Comparison of ENCODE assay signal across 14 cellular contexts in the genomic region with DNA sequence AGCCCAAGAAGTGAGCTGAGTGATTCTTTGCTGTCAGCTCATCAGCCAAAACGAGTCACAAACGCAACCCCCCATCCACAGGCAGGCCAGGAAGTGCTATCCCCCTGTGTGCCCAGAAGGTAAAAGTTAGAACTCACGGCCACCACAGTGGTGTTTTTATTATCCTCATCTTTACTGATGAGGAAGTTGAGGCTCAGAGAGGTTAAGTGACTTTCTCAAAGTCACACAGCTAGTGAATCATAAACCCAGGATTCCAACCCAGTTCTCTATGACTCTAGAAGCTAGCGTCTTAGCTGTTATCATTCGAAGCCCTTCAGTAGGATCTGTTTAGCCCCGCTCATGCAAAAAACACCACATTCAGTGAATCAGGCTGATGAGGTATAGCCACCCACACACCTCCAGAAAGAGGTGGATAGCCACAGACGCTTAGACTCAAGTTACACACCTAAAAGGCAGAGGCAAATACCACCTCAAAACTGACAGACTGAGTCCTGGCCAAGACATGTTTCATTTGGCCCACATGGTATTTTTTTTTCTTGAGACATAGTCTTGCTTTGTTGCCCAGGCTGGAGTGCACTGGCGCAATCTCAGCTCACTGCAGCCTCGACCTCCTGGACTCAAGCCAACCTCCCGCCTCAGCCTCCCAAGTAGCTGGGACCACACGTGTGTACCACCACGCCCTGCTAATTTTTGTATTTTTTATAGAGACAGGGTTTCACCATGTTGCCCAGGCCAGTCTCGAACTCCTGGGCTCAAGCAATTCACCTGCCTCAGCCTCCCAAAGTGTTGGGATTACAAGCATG.
DNase-seq lines count a peak whose midpoint lies in the region; ATAC-seq, FAIRE-seq and TF ChIP-seq lines count a peak whose summit lies in the region.
"Had no signal": no experiment of that assay in that cellular context is flagged by ENCODE, and none has a peak within 500 bp of the region (broad histone marks: within the 10 kb centered on the region; RNA-seq: fewer than 3 reads in every experiment).

No MANE protein-coding gene starts in this region.

- no peak overlapping the region for H2BK20ac ChIP-seq in H1 (ENCODE audit: low read length)

- H4K8ac ChIP-seq in H1 (ENCODE audit: extremely low read depth, insufficient read depth, low read length), result no peak overlapping the region; the same call in 1 of the 2 replicates

- H3K18ac ChIP-seq in H1 (ENCODE audit: extremely low read depth, low read length), result no peak overlapping the region

- H3K9me3 Mint-ChIP-seq in activated naive CD4-positive, alpha-beta T cell treated with anti-CD3 and anti-CD28 coated beads for 36 hours, result peaks cover 22% of the 10 kb centered on the region
- peaks cover 13% of the 10 kb centered on the region for H3K9me3 Mint-ChIP-seq in activated T-cell treated with anti-CD3 and anti-CD28 coated beads, Interleukin-2, amount 50 U/mL, for 4 hours

- no peak for FAIRE-seq in H1 (lab: Jason Lieb, UNC)
- FAIRE-seq: frontal cortex, small intestine, TTC549 had no signal

- peaks cover 3% of the 10 kb centered on the region for H3K36me3 Mint-ChIP-seq in activated naive CD4-positive, alpha-beta T cell treated with anti-CD3 and anti-CD28 coated beads for 36 hours (ENCODE audit: low read depth)
- H3K36me3 Mint-ChIP-seq in activated T-cell treated with anti-CD3 and anti-CD28 coated beads, Interleukin-2, amount 50 U/mL, for 4 hours (ENCODE audit: insufficient read depth), result peaks cover 4% of the 10 kb centered on the region

- no peaks in the 10 kb centered on the region for H3K23me2 ChIP-seq in H1 (ENCODE audit: low read depth, low read length)

- no peaks in the 10 kb centered on the region for H3K36me3 ChIP-seq in H1 (ENCODE audit: control insufficient read depth in 2 of 4, insufficient read depth in 4 of 4, low read length in 3 of 4)
- H3K36me3 ChIP-seq: uterus had no signal

- no peak overlapping the region for H3K4me3 Mint-ChIP-seq in activated naive CD4-positive, alpha-beta T cell treated with anti-CD3 and anti-CD28 coated beads for 36 hours
- no peak overlapping the region for H3K4me3 Mint-ChIP-seq in activated T-cell treated with anti-CD3 and anti-CD28 coated beads, Interleukin-2, amount 50 U/mL, for 4 hours

- peak; percentile 81 to 85 for ATAC-seq in activated T-cell treated with anti-CD3 and anti-CD28 coated beads, Interleukin-2, amount 50 U/mL, for 4 hours

- no peak for TF ChIP-seq EP300 in H1 (IDR thresholded peaks at IDR 0.05; ENCODE audit: borderline replicate concordance in 1 of 2, low read depth in 2 of 2, low read length in 2 of 2)

- CTCF ChIA-PET in activated naive CD4-positive, alpha-beta T cell treated with anti-CD3 and anti-CD28 coated beads for 36 hours (lab: Charles Lee), result interaction anchor here (1.0 to 2.3 kb wide), 6 partner anchors 8 to 727 kb away, joined by 3 to 20 read pairs (median 4); no protein-coding TSS in a partner anchor
- CTCF ChIA-PET in H1 (lab: Charles Lee; ENCODE audit: partially characterized antibody), result interaction anchor here (0.6 to 9.3 kb wide), 14 partner anchors 9 to 730 kb away, joined by 3 to 159 read pairs (median 6); no protein-coding TSS in a partner anchor

- 91% methylated on average over 13 of the region's 13 CpGs; no CpG with 5 or more reads in 1 of the 2 experiments for WGBS in H1 (ENCODE audit: extremely low coverage in 1 of 2, insufficient coverage in 1 of 2, insufficient read length in 1 of 2, insufficient replicate concordance in 2 of 2, low coverage in 1 of 2, low lambda C conversion rate in 2 of 2, missing lambda C conversion rate in 1 of 2), 2 experiments

- POLR2A ChIA-PET in H1 (lab: Charles Lee; ENCODE audit: partially characterized antibody), result interaction anchor here (1.0 to 1.1 kb wide), 2 partner anchors 13 to 73 kb away, joined by 3 read pairs; no protein-coding TSS in a partner anchor

- no peak overlapping the region for H3K4me2 ChIP-seq in H1 (ENCODE audit: insufficient read depth in 1 of 2, low read depth in 2 of 2, low read length in 2 of 2)

- TF ChIP-seq RAD21 in H1 (IDR thresholded peaks at IDR 0.05 in 1 of 2, conservative IDR thresholded peaks at IDR 0.05 in 1 of 2; ENCODE audit: low read depth in 2 of 2, low read length in 2 of 2), result no peak

- H3K4ac ChIP-seq in H1 (replicated peaks; ENCODE audit: insufficient read length, low read depth, low read length), result no peak overlapping the region

- no peak overlapping the region for H3K27ac ChIP-seq in H1 (ENCODE audit: low read depth, low read length)
- H3K27ac ChIP-seq: parathyroid adenoma had no signal

- no peak overlapping the region for H2AFZ ChIP-seq in H1 (ENCODE audit: low read length)
- H2AFZ ChIP-seq: parathyroid adenoma had no signal

- DNase-seq in activated naive CD4-positive, alpha-beta T cell treated with Interleukin-2 at 50 U/mL for 16 hours, result peak; percentile 17
- DNase-seq in activated naive CD4-positive, alpha-beta T cell treated with anti-CD3 and anti-CD28 coated beads for 36 hours, result no peak
- no peak for DNase-seq in activated T-cell treated with anti-CD3 and anti-CD28 coated beads, Interleukin-2, amount 50 U/mL, for 4 hours
- DNase-seq in H1 (ENCODE audit: low read depth in 1 of 2, low spot score in 2 of 2), result no peak
- peak in 2 of 3 donors; percentile 37 to 42 for DNase-seq in stimulated activated CD4-positive, alpha-beta T cell treated with anti-CD3 and anti-CD28 coated beads, TNF-alpha, amount 100 ng/mL, for 48 hours (ENCODE audit: low read depth in 3 of 3)
- DNase-seq in NCI-H1048 (lab: John Stamatoyannopoulos, UW), result no peak
- DNase-seq in NCI-H146 (lab: John Stamatoyannopoulos, UW), result no peak
- no peak for DNase-seq in KBM-7
- DNase-seq: NCI-H1417, small intestine, uterus had no signal

- H3K4me3 ChIP-seq in H1 (ENCODE audit: extremely low read depth in 1 of 4, insufficient read depth in 2 of 4, low read depth in 3 of 4, low read length in 4 of 4), result no peak overlapping the region
- H3K4me3 ChIP-seq: uterus had no signal

- no peak overlapping the region for H2BK15ac ChIP-seq in H1 (ENCODE audit: low read length)

- no peaks in the 10 kb centered on the region for H4K20me1 ChIP-seq in H1 (replicated peaks in 1 of 2; ENCODE audit: control insufficient read depth in 1 of 2, insufficient read depth in 2 of 2, low read length in 2 of 2)

- H2BK5ac ChIP-seq in H1 (ENCODE audit: low read depth, low read length), result no peak overlapping the region

- H2AK5ac ChIP-seq in H1 (ENCODE audit: low read depth, low read length), result no peak overlapping the region

- no peak overlapping the region for H3K56ac ChIP-seq in H1 (replicated peaks; ENCODE audit: insufficient read length, low read depth, low read length)

- no peaks in the 10 kb centered on the region; the same call in 1 of the 2 replicates for H3K79me1 ChIP-seq in H1 (ENCODE audit: low read depth, low read length)

- intact Hi-C loops in activated naive CD4-positive, alpha-beta T cell treated with anti-CD3 and anti-CD28 coated beads for 36 hours (cut with micrococcal nuclease), result loop anchor here (1.0 to 2.0 kb wide), 2 partner anchors 11 to 194 kb away; no protein-coding TSS in a partner anchor

- no peak overlapping the region for H2BK120ac ChIP-seq in H1 (replicated peaks; ENCODE audit: low read depth, low read length)

- no peak for TF ChIP-seq CTCF in H1 (IDR thresholded peaks at IDR 0.05; ENCODE audit: control extremely low read depth in 1 of 3, insufficient read depth in 1 of 3, low read depth in 1 of 3, low read length in 3 of 3)

- in situ Hi-C loops in KBM-7 (cut with MboI; ENCODE audit: low pct_unique_long_range_greater_than_20kb, low sequenced_read_pairs), result loop anchor here (10.0 kb wide), 1 partner anchor 738 kb away; no protein-coding TSS in a partner anchor

- no peak overlapping the region for H4K5ac ChIP-seq in H1 (ENCODE audit: insufficient read length, low read depth, low read length)

- peaks cover 8 to 17% of the 10 kb centered on the region in 2 experiments; a peak in 3 of 4 replicates for H3K9me3 ChIP-seq in H1 (ENCODE audit: insufficient read depth in 2 of 2, low read depth in 1 of 2, low read length in 1 of 2)

- H3K27me3 Mint-ChIP-seq in activated naive CD4-positive, alpha-beta T cell treated with anti-CD3 and anti-CD28 coated beads for 36 hours (ENCODE audit: low read depth), result peaks cover 5% of the 10 kb centered on the region
- peaks cover 14% of the 10 kb centered on the region for H3K27me3 Mint-ChIP-seq in activated T-cell treated with anti-CD3 and anti-CD28 coated beads, Interleukin-2, amount 50 U/mL, for 4 hours (ENCODE audit: low read depth)

- no peaks in the 10 kb centered on the region; a peak in 1 of 7 replicates for H3K27me3 ChIP-seq in H1 (replicated peaks in 1 of 4; ENCODE audit: control insufficient read depth in 3 of 4, extremely low read depth in 1 of 4, insufficient read depth in 3 of 4, low read length in 3 of 4)
- H3K27me3 ChIP-seq: uterus had no signal

- H3K79me2 ChIP-seq in H1 (ENCODE audit: control insufficient read depth in 1 of 2, insufficient read depth in 2 of 2, low read length in 2 of 2), result no peaks in the 10 kb centered on the region
- H3K79me2 ChIP-seq: parathyroid adenoma had no signal

- H3K9ac ChIP-seq in H1 (replicated peaks in 1 of 4; ENCODE audit: extremely low read depth in 1 of 4, low read depth in 3 of 4, low read length in 3 of 4), result no peak overlapping the region
- H3K9ac ChIP-seq: parathyroid adenoma had no signal

- TF ChIP-seq POLR2A in H1 (IDR thresholded peaks at IDR 0.05; ENCODE audit: control extremely low read depth in 1 of 2, low read depth in 2 of 2, low read length in 2 of 2), result no peak

- 0 out of 2 replicates have a peak overlapping the region, but pooled peaks have one; percentile 39 for H2BK12ac ChIP-seq in H1 (ENCODE audit: low read depth, low read length)

- H3K27ac Mint-ChIP-seq in activated naive CD4-positive, alpha-beta T cell treated with anti-CD3 and anti-CD28 coated beads for 36 hours, result no peak overlapping the region

- no peak overlapping the region for H3K14ac ChIP-seq in H1 (ENCODE audit: insufficient read length)

- peaks cover 0 to 5% (median 0%) of the 10 kb centered on the region in 4 experiments; a peak in 3 of 7 replicates for H3K4me1 ChIP-seq in H1 (replicated peaks in 1 of 4; ENCODE audit: control insufficient read depth in 3 of 4, insufficient read depth in 4 of 4, low read length in 3 of 4)

- peaks cover 41% of the 10 kb centered on the region for H3K4me1 Mint-ChIP-seq in activated naive CD4-positive, alpha-beta T cell treated with anti-CD3 and anti-CD28 coated beads for 36 hours (ENCODE audit: low read depth)
- H3K4me1 Mint-ChIP-seq in activated T-cell treated with anti-CD3 and anti-CD28 coated beads, Interleukin-2, amount 50 U/mL, for 4 hours (ENCODE audit: low read depth), result peaks cover 30% of the 10 kb centered on the region

- H4K91ac ChIP-seq in H1 (replicated peaks; ENCODE audit: insufficient read length, low read length), result no peak overlapping the region

- H3K23ac ChIP-seq in H1 (ENCODE audit: insufficient read length), result no peak overlapping the region

TF ChIP-seq in H1, 55 proteins besides CTCF, POLR2A, EP300 and RAD21:
- TF ChIP-seq HDAC6 (IDR thresholded peaks at IDR 0.05; ENCODE audit: low read depth, low read length) (no peak), KDM1A (IDR thresholded peaks at IDR 0.05; ENCODE audit: borderline replicate concordance, low read length) (peak; percentile 47; the same call in 1 of the 2 replicates), EGR1 (IDR thresholded peaks at IDR 0.05; ENCODE audit: borderline replicate concordance, low read depth, low read length) (no peak)
TF ChIP-seq in H1: peak in this region for 1.

Comparison
In these comparisons a context has a peak if more than half of its experiments do, and no peak if none do; other contexts are left out.
1. DNase-seq: peak in activated naive CD4-positive, alpha-beta T cell treated with Interleukin-2 at 50 U/mL for 16 hours (single experiment) and stimulated activated CD4-positive, alpha-beta T cell treated with anti-CD3 and anti-CD28 coated beads, TNF-alpha, amount 100 ng/mL, for 48 hours (2 of 3); none in activated naive CD4-positive, alpha-beta T cell treated with anti-CD3 and anti-CD28 coated beads for 36 hours (single experiment), activated T-cell treated with anti-CD3 and anti-CD28 coated beads, Interleukin-2, amount 50 U/mL, for 4 hours (single experiment), H1 (0 of 2), NCI-H1048 (single experiment), NCI-H146 (single experiment) and KBM-7 (single experiment).